In the genomic region with DNA sequence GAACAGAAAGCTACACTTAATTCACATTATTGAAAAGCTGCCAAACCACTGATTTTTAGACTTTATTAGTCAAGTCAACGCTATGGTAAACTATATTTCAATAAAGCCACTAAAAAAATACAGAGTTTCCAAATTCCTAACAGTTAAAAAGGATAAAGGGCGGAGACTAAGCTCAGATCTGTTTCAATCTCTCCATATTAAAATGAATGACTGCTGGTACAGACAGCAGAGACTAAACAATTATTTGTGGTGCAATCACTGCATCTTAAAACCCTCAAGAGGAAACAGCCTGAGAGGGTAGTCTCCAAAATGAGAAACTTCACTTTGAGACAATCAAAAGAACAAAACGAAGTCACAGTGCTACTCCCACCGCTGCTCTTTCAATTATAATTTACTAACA, we compare ENCODE assay signal across 8 cellular contexts. TPM values are rescaled to one million over a fixed set of nuclear protein-coding genes. Genes with fewer than 3 reads are reported as not detected.
A peak's percentile ranks its signal among the peaks of the same experiment; 100 is the strongest.
DNase-seq lines count a peak whose midpoint lies in the region; ATAC-seq, FAIRE-seq and TF ChIP-seq lines count a peak whose summit lies in the region.

No MANE protein-coding gene starts in this region.

- peak overlapping the region; percentile 97 for H3K9ac ChIP-seq in mesenchymal stem cell (ENCODE audit: low read length)

- no peak for TF ChIP-seq RAD21 in A549 (conservative IDR thresholded peaks at IDR 0.05 in 1 of 2, IDR thresholded peaks at IDR 0.05 in 1 of 2)

- intact Hi-C loops in body of pancreas (cut with DNase I), result no loop called here

- H2BK5ac ChIP-seq in mesenchymal stem cell (ENCODE audit: low read depth, low read length, poor library complexity, severe bottlenecking), result no peak overlapping the region

- TF ChIP-seq EP300 in A549 (IDR thresholded peaks at IDR 0.05), result no peak

- no peak for FAIRE-seq in A549 (lab: Jason Lieb, UNC)

- no peak overlapping the region for H4K8ac ChIP-seq in mesenchymal stem cell (ENCODE audit: low read length)

- H3K9me3 ChIP-seq in A549 (no peaks in the 10 kb centered on the region), body of pancreas (no peaks in the 10 kb centered on the region), mesenchymal stem cell (ENCODE audit: control insufficient read depth, low read length) (no peaks in the 10 kb centered on the region)

- H3K4me3 ChIP-seq in A549 (peak overlapping the region; percentile 79), HL-60 (replicated peaks; ENCODE audit: insufficient read depth, low read length) (peak overlapping the region; percentile 88), body of pancreas (peak overlapping the region in 1 of 2 donors; percentile 63), mesenchymal stem cell (ENCODE audit: insufficient read depth in 1 of 2, low read depth in 1 of 2, low read length in 2 of 2) (peak overlapping the region in 1 of 2 experiments; percentile 97)

- no peak overlapping the region for H2AFZ ChIP-seq in mesenchymal stem cell (ENCODE audit: low read depth, low read length)

- no peak overlapping the region for H4K91ac ChIP-seq in mesenchymal stem cell (ENCODE audit: low read length)

- TF ChIP-seq CTCF in A549 (IDR thresholded peaks at IDR 0.05) (no peak), HL-60 (IDR thresholded peaks at IDR 0.05; ENCODE audit: insufficient read depth, low read length) (no peak), body of pancreas (IDR thresholded peaks at IDR 0.05) (no peak)

- no peak overlapping the region for H2BK120ac ChIP-seq in mesenchymal stem cell (ENCODE audit: low read depth, low read length)

- TF ChIP-seq POLR2A in A549 (IDR thresholded peaks at IDR 0.05; ENCODE audit: low read length), result no peak
- TF ChIP-seq POLR2A in body of pancreas (IDR thresholded peaks at IDR 0.05), result no peak

- POLR2A ChIA-PET in A549 (lab: Yijun Ruan, JAX), result no interaction called here

- H3K4me2 ChIP-seq in A549, result peak overlapping the region; percentile 98
- H3K4me2 ChIP-seq in mesenchymal stem cell (ENCODE audit: low read length, poor library complexity, severe bottlenecking), result peak overlapping the region; percentile 86

- no peak overlapping the region for H2BK15ac ChIP-seq in mesenchymal stem cell (ENCODE audit: low read depth, poor library complexity, severe bottlenecking)

- no peak overlapping the region for H2AK5ac ChIP-seq in mesenchymal stem cell (ENCODE audit: low read length, severe bottlenecking)

- H3K4me1 ChIP-seq in A549 (peaks cover 45% of the 10 kb centered on the region), body of pancreas (peaks cover 57% of the 10 kb centered on the region), mesenchymal stem cell (ENCODE audit: control insufficient read depth, insufficient read depth, low read depth, low read length) (peaks cover 8% of the 10 kb centered on the region)

- H3K23ac ChIP-seq in mesenchymal stem cell (ENCODE audit: low read length in 2 of 2), result no peak overlapping the region

- DNase-seq in A549 (ENCODE audit: low read depth in 1 of 2, low spot score in 1 of 2) (no peak), HL-60 (ENCODE audit: low read depth in 1 of 2, low spot score in 1 of 2) (no peak), body of pancreas (no peak), mesenchymal stem cell (peak; percentile 33), HuH-7 (ENCODE audit: low spot score) (no peak), NCI-H2029 (lab: John Stamatoyannopoulos, UW) (no peak), A172 (ENCODE audit: low spot score) (no peak), UCSD-AML1 (lab: John Stamatoyannopoulos, UW; ENCODE audit: unreplicated experiment) (no peak)

- H3K36me3 ChIP-seq in body of pancreas (replicated peaks in 1 of 2; ENCODE audit: insufficient read depth in 1 of 2, low read depth in 2 of 2), result no peaks in the 10 kb centered on the region
- peaks cover 0 to 3% of the 10 kb centered on the region in 2 experiments for H3K36me3 ChIP-seq in mesenchymal stem cell (ENCODE audit: control insufficient read depth in 1 of 2, insufficient read depth in 2 of 2, low read depth in 1 of 2, low read length in 2 of 2)

- no peak overlapping the region for H3K4ac ChIP-seq in mesenchymal stem cell (ENCODE audit: low read depth in 1 of 2, low read length in 2 of 2)

- CTCF ChIA-PET in A549 (lab: Yijun Ruan, JAX), result interaction anchor here (0.8 to 4.9 kb wide), 5 partner anchors 20 to 66 kb away, joined by 3 to 20 read pairs (median 3); no protein-coding TSS in a partner anchor

- peaks cover 1% of the 10 kb centered on the region for H3K79me1 ChIP-seq in mesenchymal stem cell (replicated peaks; ENCODE audit: low read length, poor library complexity, severe bottlenecking)

- H3K27ac ChIP-seq in A549 (peak overlapping the region; percentile 96 to 98), HL-60 (replicated peaks) (peak overlapping the region; percentile 79), body of pancreas (peak overlapping the region in 3 of 4 donors; percentile 98 to 99 (median 99)), mesenchymal stem cell (ENCODE audit: low read length, poor library complexity, severe bottlenecking) (peak overlapping the region; percentile 34)

- ATAC-seq in A549, result no peak
- ATAC-seq in body of pancreas, result no peak

- WGBS in A549 (ENCODE audit: missing lambda C conversion rate), result 2% methylated on average over 4 of the region's 4 CpGs
- 4 to 6% methylated on average over 4 of the region's 4 CpGs for WGBS in body of pancreas, 2 donors
- 22% methylated on average over 3 of the region's 4 CpGs for WGBS in mesenchymal stem cell

- H3K18ac ChIP-seq in mesenchymal stem cell (ENCODE audit: low read depth in 1 of 2, low read length in 2 of 2), result no peak overlapping the region

- H3K14ac ChIP-seq in mesenchymal stem cell (ENCODE audit: low read length in 2 of 2), result no peak overlapping the region

- H2BK12ac ChIP-seq in mesenchymal stem cell (ENCODE audit: low read length in 2 of 2), result no peak overlapping the region

- H3K27me3 ChIP-seq in HL-60 (ENCODE audit: insufficient read depth, poor library complexity, severe bottlenecking) (no peaks in the 10 kb centered on the region), body of pancreas (no peaks in the 10 kb centered on the region), mesenchymal stem cell (ENCODE audit: control insufficient read depth in 1 of 2, insufficient read depth in 1 of 2, low read length in 2 of 2) (no peaks in the 10 kb centered on the region)

TF ChIP-seq in A549, 52 proteins besides CTCF, POLR2A, EP300 and RAD21:
- no peak for TF ChIP-seq GATA3 (IDR thresholded peaks at IDR 0.05; ENCODE audit: borderline replicate concordance)
- TF ChIP-seq, protein P1, sequence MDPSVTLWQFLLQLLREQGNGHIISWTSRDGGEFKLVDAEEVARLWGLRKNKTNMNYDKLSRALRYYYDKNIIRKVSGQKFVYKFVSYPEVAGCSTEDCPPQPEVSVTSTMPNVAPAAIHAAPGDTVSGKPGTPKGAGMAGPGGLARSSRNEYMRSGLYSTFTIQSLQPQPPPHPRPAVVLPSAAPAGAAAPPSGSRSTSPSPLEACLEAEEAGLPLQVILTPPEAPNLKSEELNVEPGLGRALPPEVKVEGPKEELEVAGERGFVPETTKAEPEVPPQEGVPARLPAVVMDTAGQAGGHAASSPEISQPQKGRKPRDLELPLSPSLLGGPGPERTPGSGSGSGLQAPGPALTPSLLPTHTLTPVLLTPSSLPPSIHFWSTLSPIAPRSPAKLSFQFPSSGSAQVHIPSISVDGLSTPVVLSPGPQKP (IDR thresholded peaks at IDR 0.05; ENCODE audit: low read depth, low read length), result no peak
- TF ChIP-seq JUNB (IDR thresholded peaks at IDR 0.05), result no peak
- TF ChIP-seq CBX8 (IDR thresholded peaks at IDR 0.05), result no peak
- TF ChIP-seq, protein P2, sequence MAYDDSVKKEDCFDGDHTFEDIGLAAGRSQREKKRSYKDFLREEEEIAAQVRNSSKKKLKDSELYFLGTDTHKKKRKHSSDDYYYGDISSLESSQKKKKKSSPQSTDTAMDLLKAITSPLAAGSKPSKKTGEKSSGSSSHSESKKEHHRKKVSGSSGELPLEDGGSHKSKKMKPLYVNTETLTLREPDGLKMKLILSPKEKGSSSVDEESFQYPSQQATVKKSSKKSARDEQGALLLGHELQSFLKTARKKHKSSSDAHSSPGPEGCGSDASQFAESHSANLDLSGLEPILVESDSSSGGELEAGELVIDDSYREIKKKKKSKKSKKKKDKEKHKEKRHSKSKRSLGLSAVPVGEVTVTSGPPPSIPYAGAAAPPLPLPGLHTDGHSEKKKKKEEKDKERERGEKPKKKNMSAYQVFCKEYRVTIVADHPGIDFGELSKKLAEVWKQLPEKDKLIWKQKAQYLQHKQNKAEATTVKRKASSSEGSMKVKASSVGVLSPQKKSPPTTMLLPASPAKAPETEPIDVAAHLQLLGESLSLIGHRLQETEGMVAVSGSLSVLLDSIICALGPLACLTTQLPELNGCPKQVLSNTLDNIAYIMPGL (CRISPR knock-in tag; IDR thresholded peaks at IDR 0.05; ENCODE audit: borderline replicate concordance), result no peak
- TF ChIP-seq, protein P3, sequence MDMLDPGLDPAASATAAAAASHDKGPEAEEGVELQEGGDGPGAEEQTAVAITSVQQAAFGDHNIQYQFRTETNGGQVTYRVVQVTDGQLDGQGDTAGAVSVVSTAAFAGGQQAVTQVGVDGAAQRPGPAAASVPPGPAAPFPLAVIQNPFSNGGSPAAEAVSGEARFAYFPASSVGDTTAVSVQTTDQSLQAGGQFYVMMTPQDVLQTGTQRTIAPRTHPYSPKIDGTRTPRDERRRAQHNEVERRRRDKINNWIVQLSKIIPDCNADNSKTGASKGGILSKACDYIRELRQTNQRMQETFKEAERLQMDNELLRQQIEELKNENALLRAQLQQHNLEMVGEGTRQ (IDR thresholded peaks at IDR 0.05), result no peak
- TF ChIP-seq EHF (CRISPR knock-in tag; IDR thresholded peaks at IDR 0.05), result no peak
- TF ChIP-seq ZNF302 (CRISPR knock-in tag; IDR thresholded peaks at IDR 0.05), result no peak
- no peak for TF ChIP-seq BHLHE40 (IDR thresholded peaks at IDR 0.05; ENCODE audit: low read depth, low read length)
- no peak for TF ChIP-seq SMC3 (IDR thresholded peaks at IDR 0.05)
- TF ChIP-seq TFCP2L1 (CRISPR knock-in tag; IDR thresholded peaks at IDR 0.05), result no peak
- TF ChIP-seq KDM1A (IDR thresholded peaks at IDR 0.05; ENCODE audit: low read depth), result no peak
- TF ChIP-seq CBX2 (IDR thresholded peaks at IDR 0.05; ENCODE audit: borderline replicate concordance, low read depth), result no peak
- TF ChIP-seq, protein P4, sequence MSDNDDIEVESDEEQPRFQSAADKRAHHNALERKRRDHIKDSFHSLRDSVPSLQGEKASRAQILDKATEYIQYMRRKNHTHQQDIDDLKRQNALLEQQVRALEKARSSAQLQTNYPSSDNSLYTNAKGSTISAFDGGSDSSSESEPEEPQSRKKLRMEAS (IDR thresholded peaks at IDR 0.05), result no peak

RNA-seq across cellular contexts. Expression of a gene that starts 1.3 kb away (rescaled TPM):
- 92.5 and 92.9 TPM in 2 replicates for polyA plus RNA-seq in A549 (2011; rRNA removed)
- 40.3 and 40.7 TPM in 2 replicates for polyA plus RNA-seq in A549 (2012; cell fraction: cytosol; rRNA removed)
- polyA plus RNA-seq in A549 (2012; cell fraction: nucleus; rRNA removed), result 32.3 and 66.4 TPM in 2 replicates
- polyA plus RNA-seq in A549 (2017; fragmentation: RNase III; extraction: RNeasy Plus Mini Kit Qiagen cat#74134 plus additional on column Dnase treatment), result 48.6 to 50.9 TPM (median 50.6 TPM) in 3 replicates
- polyA minus RNA-seq in A549 (2011; rRNA and poly(A)+ RNA removed), result 56.1 and 57.4 TPM in 2 replicates
- 100 to 1,000 TPM in 1 of 2 donors, 10 to 100 TPM in 1; 41.5 to 121 TPM for total RNA-seq in body of pancreas
- 82.8 TPM for polyA plus RNA-seq in mesenchymal stem cell (2013, experiment 1 of 2)
- polyA plus RNA-seq in mesenchymal stem cell (2013, experiment 2 of 2), result 76.9 TPM
- total RNA-seq in A172 (2014; rRNA removed; shearing (Covaris generic)), result 32.6 and 34.5 TPM in 2 replicates

Comparison
In these comparisons a context has a peak if more than half of its experiments do, and no peak if none do; other contexts are left out.
1. H3K27ac ChIP-seq: peak in every context shown above with its lines; median percentile 99 in body of pancreas; 97 in A549; 79 in HL-60; 34 in mesenchymal stem cell.